ENCODE assay signal across 1 cellular context in genomic region chr2:169415233-169415748, GRCh38.
TF ChIP-seq lines count a peak whose summit lies in the region.

No MANE protein-coding gene starts in this region.

TF ChIP-seq in K562, 482 proteins besides CTCF, POLR2A, EP300 and RAD21 (continued from another document):
- TF ChIP-seq CUX1 (CRISPR knock-in tag; IDR thresholded peaks at IDR 0.05) (0 out of 2 replicates have a peak, but pooled peaks have one; percentile 50), SMAD1 (IDR thresholded peaks at IDR 0.05; ENCODE audit: low read depth, low read length, partially characterized antibody) (no peak), IRF2 (CRISPR knock-in tag; IDR thresholded peaks at IDR 0.05) (no peak), EZH2 (IDR thresholded peaks at IDR 0.05; ENCODE audit: borderline replicate concordance, low read depth, low read length) (no peak), ZBTB7A (IDR thresholded peaks at IDR 0.05; ENCODE audit: borderline replicate concordance, control insufficient read depth, low read depth, low read length) (no peak), TAF15 (IDR thresholded peaks at IDR 0.05; ENCODE audit: low read depth, low read length) (no peak)
